In the genomic region with DNA sequence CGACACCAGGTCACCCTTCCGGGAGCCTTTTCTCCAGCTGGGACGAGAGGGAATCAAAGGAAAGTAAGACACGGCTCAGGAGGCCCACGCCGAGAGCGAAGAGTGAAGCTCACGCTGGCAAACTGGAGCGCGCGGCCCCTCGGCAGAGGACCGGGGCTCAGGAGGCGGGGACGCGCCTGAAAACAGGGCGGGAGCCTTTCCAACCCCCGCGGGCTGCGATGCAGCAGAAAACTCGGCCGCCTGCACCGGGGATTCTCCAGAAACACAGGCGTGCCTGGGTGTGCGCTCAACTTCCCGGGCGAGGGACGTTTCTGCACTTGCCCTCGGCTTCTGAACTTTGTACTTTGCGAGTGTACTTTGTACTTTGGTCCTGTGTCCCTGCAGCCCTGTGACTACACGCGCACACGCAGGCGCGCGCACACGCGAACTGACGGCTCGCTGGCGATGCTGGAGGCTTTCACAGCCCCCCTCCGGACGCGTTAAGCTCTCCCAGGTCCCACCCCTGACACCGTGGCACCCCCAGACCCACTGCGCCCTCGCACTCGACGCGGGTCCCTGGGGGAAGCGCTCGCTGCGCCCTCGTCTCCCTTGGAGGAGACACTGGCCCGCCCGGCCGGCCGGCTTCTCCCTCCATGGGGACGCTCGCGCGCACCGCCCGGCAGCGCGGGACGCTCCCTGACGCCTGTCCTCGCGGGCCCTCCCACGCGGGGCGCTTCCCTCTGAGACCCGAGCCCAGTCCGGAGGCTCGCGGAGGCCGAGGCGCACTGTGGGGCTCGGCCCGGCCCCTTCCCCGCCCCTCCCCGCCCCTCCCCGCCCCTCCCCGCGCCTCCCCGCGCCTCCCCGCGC, we compare ENCODE assay signal across 8 cellular contexts. TPM values are rescaled to one million over a fixed set of nuclear protein-coding genes. Genes with fewer than 3 reads are reported as not detected.
A peak's percentile ranks its signal among the peaks of the same experiment; 100 is the strongest.
DNase-seq lines count a peak whose midpoint lies in the region; ATAC-seq and TF ChIP-seq lines count a peak whose summit lies in the region.

No MANE protein-coding gene starts in this region.

- H3K79me2 ChIP-seq in trophoblast cell (ENCODE audit: control insufficient read depth, insufficient read depth, low read length, poor library complexity), result peaks cover 2% of the 10 kb centered on the region

- peak overlapping the region; percentile 73 for H3K27ac ChIP-seq in C4-2B
- H3K27ac ChIP-seq in ascending aorta, result peak overlapping the region; percentile 61 to 82
- H3K27ac ChIP-seq in trophoblast cell (ENCODE audit: low read depth, low read length), result no peak overlapping the region

- H4K8ac ChIP-seq in trophoblast cell (ENCODE audit: low read depth, low read length), result peak overlapping the region; percentile 49

- peak overlapping the region; percentile 19 for H2AFZ ChIP-seq in trophoblast cell (ENCODE audit: insufficient read depth, low read length, poor library complexity)

- peak overlapping the region; percentile 43 for H3K9ac ChIP-seq in trophoblast cell (ENCODE audit: low read length)

- no peak overlapping the region for H4K91ac ChIP-seq in trophoblast cell (ENCODE audit: low read depth, low read length)

- H3K9me3 ChIP-seq in ascending aorta, result no peaks in the 10 kb centered on the region
- H3K9me3 ChIP-seq in trophoblast cell (ENCODE audit: insufficient read depth, low read depth, low read length), result peaks cover 6% of the 10 kb centered on the region

- H3K4me2 ChIP-seq in trophoblast cell (ENCODE audit: low read length), result peak overlapping the region; percentile 94

- peak; percentile 41 for ATAC-seq in GM19328 (IDR thresholded peaks at IDR 0.05; ENCODE audit: unreplicated experiment)
- peak; percentile 39 for ATAC-seq in HG03460 (IDR thresholded peaks at IDR 0.05; ENCODE audit: unreplicated experiment)
- peak; percentile 78 for ATAC-seq in SK-N-SH treated with all-trans-retinoic acid at 6 μM for 48 hours
- ATAC-seq in left ventricle myocardium superior, result peak; percentile 86
- ATAC-seq in HG02973 (IDR thresholded peaks at IDR 0.05; ENCODE audit: unreplicated experiment), result no peak

- H3K14ac ChIP-seq in trophoblast cell (ENCODE audit: low read length), result no peak overlapping the region

- H3K4me3 ChIP-seq in ascending aorta (peak overlapping the region; percentile 87 to 98), trophoblast cell (ENCODE audit: low read depth, low read length) (peak overlapping the region; percentile 81)

- H3K4ac ChIP-seq in trophoblast cell (ENCODE audit: low read depth, low read length), result no peak overlapping the region

- H3K4me1 ChIP-seq in ascending aorta (peaks cover 4 to 13% of the 10 kb centered on the region in 2 donors), trophoblast cell (ENCODE audit: control insufficient read depth in 1 of 2, insufficient read depth in 2 of 2, low read length in 2 of 2) (peaks cover 3 to 4% of the 10 kb centered on the region in 2 experiments)

- no peak overlapping the region for H3K23ac ChIP-seq in trophoblast cell (ENCODE audit: low read length)

- no peaks in the 10 kb centered on the region for H3K36me3 ChIP-seq in ascending aorta
- no peaks in the 10 kb centered on the region for H3K36me3 ChIP-seq in trophoblast cell (ENCODE audit: control insufficient read depth in 1 of 2, insufficient read depth in 2 of 2, low read length in 2 of 2)

- no peak overlapping the region for H2BK120ac ChIP-seq in trophoblast cell (ENCODE audit: insufficient read depth, low read length, poor library complexity)

- TF ChIP-seq CTCF in C4-2B (conservative IDR thresholded peaks at IDR 0.05) (no peak), ascending aorta (IDR thresholded peaks at IDR 0.05) (no peak)

- H2BK12ac ChIP-seq in trophoblast cell (ENCODE audit: low read length), result no peak overlapping the region

- intact Hi-C loops in ascending aorta (cut with DNase I), result loop anchor here (1.0 to 10.0 kb wide), 5 partner anchors 16 to 1476 kb away; partner anchors contain the start of genes LRRC27, MTG1, PPP2R2D and STK32C
- intact Hi-C loops in left ventricle myocardium superior (cut with micrococcal nuclease), result no loop called here

- H2BK5ac ChIP-seq in trophoblast cell (ENCODE audit: low read depth, low read length, poor library complexity), result no peak overlapping the region

- DNase-seq in ascending aorta (ENCODE audit: low spot score in 2 of 2) (peak in 1 of 2 donors; percentile 79), left ventricle myocardium superior (peak; percentile 83), trophoblast cell (peak; percentile 15 to 56)

- H3K18ac ChIP-seq in trophoblast cell (ENCODE audit: low read length), result no peak overlapping the region

- H3K27me3 ChIP-seq in ascending aorta (no peaks in the 10 kb centered on the region), trophoblast cell (ENCODE audit: insufficient read depth, low read length) (peaks cover 8% of the 10 kb centered on the region)

- no peak overlapping the region for H2AK5ac ChIP-seq in trophoblast cell (ENCODE audit: low read length)

- H4K12ac ChIP-seq in trophoblast cell (ENCODE audit: low read depth, low read length), result no peak overlapping the region

- no CpG with 5 or more reads among the region's 90 CpGs for WGBS in trophoblast cell (ENCODE audit: extremely low coverage, insufficient coverage, insufficient read length)

- no peaks in the 10 kb centered on the region for H3K79me1 ChIP-seq in trophoblast cell (ENCODE audit: low read length)

TF ChIP-seq in SK-N-SH treated with all-trans-retinoic acid at 6 μM for 48 hours, 23 proteins besides CTCF, POLR2A, EP300 and RAD21 (continues in another document):
- TF ChIP-seq ARNTL (CRISPR knock-in tag; IDR thresholded peaks at IDR 0.05; ENCODE audit: borderline replicate concordance, low read depth) (no peak), ZFP30 (CRISPR knock-in tag; IDR thresholded peaks at IDR 0.05) (no peak), SNAI2 (CRISPR knock-in tag; IDR thresholded peaks at IDR 0.05) (no peak), ZNF565 (CRISPR knock-in tag; conservative IDR thresholded peaks at IDR 0.05; ENCODE audit: low read depth) (no peak), GLIS3 (CRISPR knock-in tag; IDR thresholded peaks at IDR 0.05) (no peak), CSDC2 (CRISPR knock-in tag; IDR thresholded peaks at IDR 0.05) (no peak), OSR1 (CRISPR knock-in tag; IDR thresholded peaks at IDR 0.05) (no peak), POU6F1 (CRISPR knock-in tag; IDR thresholded peaks at IDR 0.05; ENCODE audit: borderline replicate concordance, low read depth) (no peak), ZC3H10 (CRISPR knock-in tag; IDR thresholded peaks at IDR 0.05) (no peak), TOX (CRISPR knock-in tag; IDR thresholded peaks at IDR 0.05; ENCODE audit: borderline replicate concordance) (no peak), CREB5 (CRISPR knock-in tag; IDR thresholded peaks at IDR 0.05; ENCODE audit: low read depth) (no peak), ZNF70 (CRISPR knock-in tag; IDR thresholded peaks at IDR 0.05) (no peak), RARB (CRISPR knock-in tag; IDR thresholded peaks at IDR 0.05) (no peak), ISL1 (CRISPR knock-in tag; IDR thresholded peaks at IDR 0.05) (no peak), ZNF8 (CRISPR knock-in tag; IDR thresholded peaks at IDR 0.05) (no peak), ZFP3 (CRISPR knock-in tag; IDR thresholded peaks at IDR 0.05) (no peak)
- TF ChIP-seq, protein P1, sequence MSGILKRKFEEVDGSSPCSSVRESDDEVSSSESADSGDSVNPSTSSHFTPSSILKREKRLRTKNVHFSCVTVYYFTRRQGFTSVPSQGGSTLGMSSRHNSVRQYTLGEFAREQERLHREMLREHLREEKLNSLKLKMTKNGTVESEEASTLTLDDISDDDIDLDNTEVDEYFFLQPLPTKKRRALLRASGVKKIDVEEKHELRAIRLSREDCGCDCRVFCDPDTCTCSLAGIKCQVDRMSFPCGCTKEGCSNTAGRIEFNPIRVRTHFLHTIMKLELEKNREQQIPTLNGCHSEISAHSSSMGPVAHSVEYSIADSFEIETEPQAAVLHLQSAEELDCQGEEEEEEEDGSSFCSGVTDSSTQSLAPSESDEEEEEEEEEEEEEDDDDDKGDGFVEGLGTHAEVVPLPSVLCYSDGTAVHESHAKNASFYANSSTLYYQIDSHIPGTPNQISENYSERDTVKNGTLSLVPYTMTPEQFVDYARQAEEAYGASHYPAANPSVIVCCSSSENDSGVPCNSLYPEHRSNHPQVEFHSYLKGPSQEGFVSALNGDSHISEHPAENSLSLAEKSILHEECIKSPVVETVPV (CRISPR knock-in tag; IDR thresholded peaks at IDR 0.05), result no peak

RNA-seq across cellular contexts. Expression of gene PAOX, which starts 0.6 kb away (rescaled TPM):
- total RNA-seq in ascending aorta, result 1.4 TPM
- 2.8 TPM for total RNA-seq in left ventricle myocardium superior
- 2.7 and 2.8 TPM in 2 replicates for polyA plus RNA-seq in trophoblast cell (2013)

RNA-seq across cellular contexts. Expression of gene ECHS1, which starts 5.3 kb away (rescaled TPM):
- total RNA-seq in ascending aorta, result 68.0 TPM
- total RNA-seq in left ventricle myocardium superior, result 226 TPM
- polyA plus RNA-seq in trophoblast cell (2013), result 64.0 and 65.2 TPM in 2 replicates

RNA-seq across cellular contexts. Expression of gene MTG1, which starts 15.5 kb away (rescaled TPM):
- total RNA-seq in ascending aorta (37.8 TPM), left ventricle myocardium superior (20.9 TPM)
- 38.2 and 40.1 TPM in 2 replicates for polyA plus RNA-seq in trophoblast cell (2013)

RNA-seq across cellular contexts. Expression of gene FUOM, which starts 20.7 kb away (rescaled TPM):
- total RNA-seq in ascending aorta (38.5 TPM), left ventricle myocardium superior (9.3 TPM)
- polyA plus RNA-seq in trophoblast cell (2013), result 18.2 and 20.6 TPM in 2 replicates

RNA-seq across cellular contexts. Expression of gene PRAP1, which starts 31.3 kb away (rescaled TPM):
- not detected for total RNA-seq in ascending aorta
- not detected for total RNA-seq in left ventricle myocardium superior
- 0.21 TPM in 2 replicates for polyA plus RNA-seq in trophoblast cell (2013)
